ENCODE assay signal across 8 cellular contexts in the genomic region with DNA sequence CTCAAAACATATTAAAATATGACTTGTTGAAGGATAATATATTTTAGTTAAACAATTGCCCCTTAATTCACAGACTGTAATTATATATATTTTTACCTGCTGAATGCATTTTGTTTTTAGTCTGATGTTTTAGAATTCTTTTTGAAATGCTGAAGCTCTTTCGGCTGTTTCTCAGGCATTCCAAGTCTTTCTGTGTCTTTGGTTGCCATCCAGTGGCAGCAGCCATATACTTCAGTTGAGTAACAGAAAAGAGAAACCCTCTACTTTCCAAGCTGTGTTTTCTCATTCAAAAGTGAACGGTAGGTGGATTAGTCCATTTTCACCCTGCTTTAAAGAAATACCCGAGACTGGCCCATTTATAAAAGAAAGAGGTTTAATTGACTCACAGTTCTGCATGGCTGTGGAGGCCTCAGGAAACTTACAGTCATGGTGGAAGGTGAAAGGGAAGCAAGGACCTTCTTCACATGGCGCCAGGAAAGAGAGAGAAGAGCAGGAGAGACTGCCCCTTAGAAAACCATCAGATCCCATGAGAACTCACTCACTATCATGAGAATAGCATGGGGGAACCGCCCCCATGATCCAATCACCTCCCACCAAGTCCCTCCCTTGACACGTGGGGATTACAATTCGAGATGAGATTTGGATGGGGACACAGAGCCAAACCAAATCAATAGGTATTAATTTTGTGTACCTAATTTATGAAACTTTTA.
DNase-seq lines count a peak whose midpoint lies in the region; ATAC-seq and TF ChIP-seq lines count a peak whose summit lies in the region.
"Not testable (repeated sequence)": the region's sequence is repeated elsewhere in the genome, so short reads cannot be mapped to it uniquely, and the experiment has no call there.

No MANE protein-coding gene starts in this region.

- not testable (repeated sequence) for H2AFZ ChIP-seq in KMS-11 (ENCODE audit: low read depth)

- TF ChIP-seq POLR2A in testis (IDR thresholded peaks at IDR 0.05) = not testable (repeated sequence)

- not testable (repeated sequence) for H3K79me2 ChIP-seq in KMS-11 (ENCODE audit: insufficient read depth, low read depth)

- intact Hi-C loops in left cardiac atrium (cut with DNase I) = loop anchor here in 1 of 2 donors (5.0 kb wide), 1 partner anchor 410 kb away; no protein-coding TSS in a partner anchor
- intact Hi-C loops in testis (cut with DNase I; ENCODE audit: low total_unique reads) = not testable (repeated sequence)

- WGBS in testis, 2 donors = 50 to 63% methylated on average over 7 of the region's 7 CpGs

- not testable (repeated sequence) for H3K9me3 ChIP-seq in testis

- 0 out of 3 replicates have a peak, but pooled peaks have one; percentile 27 for ATAC-seq in SK-N-SH treated with all-trans-retinoic acid at 6 μM for 48 hours
- not testable (repeated sequence) for ATAC-seq in left cardiac atrium

- H3K4me2 ChIP-seq in KMS-11 = not testable (repeated sequence)

- not testable (repeated sequence) for H3K27ac ChIP-seq in KMS-11, brain microvascular endothelial cell, testis

- H3K4me1 ChIP-seq in KMS-11 (ENCODE audit: low read depth, poor library complexity, severe bottlenecking) = peaks cover 31% of the 10 kb centered on the region
- not testable (repeated sequence) for H3K4me1 ChIP-seq in testis

- TF ChIP-seq CTCF in KMS-11 (conservative IDR thresholded peaks at IDR 0.05; ENCODE audit: low read depth, low read length) = 0 out of 2 replicates have a peak, but pooled peaks have one; percentile 18
- peak; percentile 42 for TF ChIP-seq CTCF in brain microvascular endothelial cell (IDR thresholded peaks at IDR 0.05; ENCODE audit: low read depth, low read length, missing control alignments)
- not testable (repeated sequence) for TF ChIP-seq CTCF in testis (IDR thresholded peaks at IDR 0.05)

- not testable (repeated sequence) for H3K4me3 ChIP-seq in KMS-11 (IDR thresholded peaks at IDR 0.05; ENCODE audit: insufficient read depth, low read depth, low read length); brain microvascular endothelial cell (ENCODE audit: low read depth, low read length); testis

- H4K20me1 ChIP-seq in KMS-11 (ENCODE audit: insufficient read depth) = not testable (repeated sequence)

- not testable (repeated sequence) for H3K27me3 ChIP-seq in KMS-11 (ENCODE audit: insufficient read depth, low read depth); brain microvascular endothelial cell (replicated peaks); testis

- H3K9ac ChIP-seq in KMS-11 = not testable (repeated sequence)

- in situ Hi-C loops in brain microvascular endothelial cell (cut with HindIII; ENCODE audit: low pct_ligation_motif_present, low sequenced_read_pairs) = not testable (repeated sequence)

- not testable (repeated sequence) for H3K36me3 ChIP-seq in KMS-11 (ENCODE audit: insufficient read depth); brain microvascular endothelial cell (replicated peaks); testis (ENCODE audit: low read depth, missing control alignments)

- DNase-seq in D341Med (ENCODE audit: low spot score) (peak; percentile 22), NCI-H82 (lab: John Stamatoyannopoulos, UW) (peak; percentile 38), brain microvascular endothelial cell (peak; percentile 2), left cardiac atrium (peak; percentile 19), middle frontal gyrus (ENCODE audit: extremely low spot score, low spot score) (peak; percentile 16), testis (peak; percentile 52)

Comparison
In these comparisons a context has a peak if more than half of its experiments do, and no peak if none do; other contexts are left out.
1. DNase-seq: peak in every context shown above with its lines; median percentile 52 in testis; 38 in NCI-H82; 22 in D341Med; 19 in left cardiac atrium; 16 in middle frontal gyrus; 2 in brain microvascular endothelial cell.